Comparison of ENCODE assay signal across 8 cellular contexts in the genomic region with DNA sequence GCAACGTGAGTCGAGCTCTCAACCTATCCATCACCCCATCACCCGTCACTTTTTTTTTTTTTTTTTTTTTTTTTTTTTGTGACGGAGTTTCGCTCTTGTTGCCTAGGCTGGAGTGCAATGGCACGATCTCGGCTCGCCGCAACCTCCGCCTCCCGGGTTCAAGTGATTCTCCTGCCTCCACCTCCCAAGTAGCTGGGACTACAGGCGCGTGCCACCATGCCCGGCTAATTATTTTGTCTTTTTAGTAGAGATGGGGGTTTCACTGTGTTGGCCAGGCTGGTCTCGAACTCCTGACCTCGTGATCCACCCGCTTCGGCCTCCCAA. TPM values are rescaled to one million over a fixed set of nuclear protein-coding genes. Genes with fewer than 3 reads are reported as not detected.
DNase-seq lines count a peak whose midpoint lies in the region; ATAC-seq and TF ChIP-seq lines count a peak whose summit lies in the region.
"Not testable (repeated sequence)": the region's sequence is repeated elsewhere in the genome, so short reads cannot be mapped to it uniquely, and the experiment has no call there.

No MANE protein-coding gene starts in this region.

- 61 to 91% methylated on average over 7 to 17 of the region's 18 CpGs for WGBS in endodermal cell (ENCODE audit: insufficient coverage in 1 of 2, insufficient read length in 1 of 2), 2 experiments
- WGBS in ovary, 3 donors: 43 to 49% (median 48%) methylated on average over 18 of the region's 18 CpGs

- not testable (repeated sequence) for H3K9me3 ChIP-seq in ES-I3 (ENCODE audit: control insufficient read depth, insufficient read depth, low read length); PC-9 (ENCODE audit: insufficient read depth, low read depth); endodermal cell (ENCODE audit: control insufficient read depth, low read length); ovary

- H3K27me3 Mint-ChIP-seq in activated naive CD4-positive, alpha-beta T cell treated with anti-CD3 and anti-CD28 coated beads, Interleukin-2, amount 50 U/mL, for 24 hours; endodermal cell (ENCODE audit: insufficient read depth); type B pancreatic cell: not testable (repeated sequence)

- H3K27ac ChIP-seq in PC-9; endodermal cell (ENCODE audit: low read depth, low read length): not testable (repeated sequence)
- H3K27ac ChIP-seq in ovary: peak overlapping the region in 1 of 2 donors; percentile 72

- POLR2A ChIA-PET in PC-9 (lab: Charles Lee; ENCODE audit: unreplicated experiment): interaction anchor here (0.6 to 1.1 kb wide), 5 partner anchors 12 to 688 kb away, joined by 4 to 19 read pairs (median 5); a partner anchor contains a TSS

- not testable (repeated sequence) for H3K9me3 Mint-ChIP-seq in activated naive CD4-positive, alpha-beta T cell treated with anti-CD3 and anti-CD28 coated beads, Interleukin-2, amount 50 U/mL, for 24 hours; endodermal cell; type B pancreatic cell

- CTCF ChIA-PET in PC-9 (lab: Charles Lee): interaction anchor here (0.5 to 1.1 kb wide), 3 partner anchors 12 to 170 kb away, joined by 4 to 7 read pairs (median 7); a partner anchor contains a TSS

- H3K4me3 ChIP-seq in PC-9 (peak overlapping the region; percentile 63; the same call in 1 of the 2 replicates), endodermal cell (ENCODE audit: low read length) (peak overlapping the region; percentile 95), kidney epithelial cell (ENCODE audit: low read depth, low read length) (peak overlapping the region; percentile 65), ovary (peak overlapping the region; percentile 52)

- not testable (repeated sequence) for TF ChIP-seq CTCF in PC-9 (conservative IDR thresholded peaks at IDR 0.05); endodermal cell (conservative IDR thresholded peaks at IDR 0.05); kidney epithelial cell (IDR thresholded peaks at IDR 0.05; ENCODE audit: insufficient read depth, low read length, poor library complexity, severe bottlenecking); ovary (IDR thresholded peaks at IDR 0.05); type B pancreatic cell (conservative IDR thresholded peaks at IDR 0.05)

- not testable (repeated sequence) for H3K36me3 Mint-ChIP-seq in activated naive CD4-positive, alpha-beta T cell treated with anti-CD3 and anti-CD28 coated beads, Interleukin-2, amount 50 U/mL, for 24 hours; endodermal cell (ENCODE audit: low read depth); type B pancreatic cell

- H2AFZ ChIP-seq in PC-9: peak overlapping the region; percentile 88

- H3K4me1 ChIP-seq in ES-I3 (ENCODE audit: insufficient read depth, low read length); endodermal cell (ENCODE audit: control insufficient read depth, insufficient read depth, low read length); ovary (ENCODE audit: insufficient read depth): not testable (repeated sequence)
- H3K4me1 ChIP-seq in PC-9 (replicated peaks; ENCODE audit: insufficient read depth): peaks cover 27% of the 10 kb centered on the region

- not testable (repeated sequence) for H3K9me2 ChIP-seq in PC-9 (ENCODE audit: insufficient read depth)

- not testable (repeated sequence) for TF ChIP-seq POLR2A in ovary (IDR thresholded peaks at IDR 0.05)

- H3K27ac Mint-ChIP-seq in activated naive CD4-positive, alpha-beta T cell treated with anti-CD3 and anti-CD28 coated beads, Interleukin-2, amount 50 U/mL, for 24 hours: peak overlapping the region; percentile 96
- H3K27ac Mint-ChIP-seq in endodermal cell (peak overlapping the region; percentile 98), type B pancreatic cell (peak overlapping the region; percentile 96)

- ATAC-seq in HG02840 (IDR thresholded peaks at IDR 0.05; ENCODE audit: low FRiP score, unreplicated experiment): peak; percentile 38

- H3K79me2 ChIP-seq in PC-9 (ENCODE audit: low read depth): not testable (repeated sequence)

- intact Hi-C loops in PC-9 (cut with micrococcal nuclease; ENCODE audit: unreplicated experiment); ovary (cut with DNase I): not testable (repeated sequence)

- peak overlapping the region; percentile 87 for H3K4me2 ChIP-seq in PC-9

- peak overlapping the region; percentile 94; the same call in 1 of the 2 replicates for H3K9ac ChIP-seq in ES-I3 (ENCODE audit: low read depth, low read length)
- H3K9ac ChIP-seq in endodermal cell (ENCODE audit: extremely low read depth, low read length, poor library complexity, severe bottlenecking): peak overlapping the region; percentile 59

- not testable (repeated sequence) for BruUV-seq in PC-9 (replicated peaks; lab: Mats Ljungman, UMichigan)

- H3K36me3 ChIP-seq in ES-I3 (ENCODE audit: insufficient read depth, low read length); PC-9 (ENCODE audit: low read depth); endodermal cell (ENCODE audit: control insufficient read depth, insufficient read depth, low read length); kidney epithelial cell (ENCODE audit: control insufficient read depth, insufficient read depth, low read length); ovary: not testable (repeated sequence)

- H3K4me3 Mint-ChIP-seq in activated naive CD4-positive, alpha-beta T cell treated with anti-CD3 and anti-CD28 coated beads, Interleukin-2, amount 50 U/mL, for 24 hours: peak overlapping the region; percentile 98
- peak overlapping the region; percentile 76 for H3K4me3 Mint-ChIP-seq in endodermal cell
- H3K4me3 Mint-ChIP-seq in type B pancreatic cell: peak overlapping the region; percentile 97

- not testable (repeated sequence) for H3K27me3 ChIP-seq in PC-9 (ENCODE audit: insufficient read depth, low read depth); endodermal cell (ENCODE audit: control insufficient read depth, insufficient read depth, low read length, poor library complexity, severe bottlenecking); kidney epithelial cell (ENCODE audit: control insufficient read depth, insufficient read depth, low read length); ovary

- not testable (repeated sequence) for TF ChIP-seq EP300 in ovary (IDR thresholded peaks at IDR 0.05)

- H3K4me1 Mint-ChIP-seq in activated naive CD4-positive, alpha-beta T cell treated with anti-CD3 and anti-CD28 coated beads, Interleukin-2, amount 50 U/mL, for 24 hours: peaks cover 24% of the 10 kb centered on the region
- H3K4me1 Mint-ChIP-seq in endodermal cell: not testable (repeated sequence)
- peaks cover 16% of the 10 kb centered on the region for H3K4me1 Mint-ChIP-seq in type B pancreatic cell (ENCODE audit: unreplicated experiment)

- not testable (repeated sequence) for DNase-seq in PC-9; endodermal cell; kidney epithelial cell (ENCODE audit: low read depth); type B pancreatic cell (ENCODE audit: extremely low spot score, unreplicated experiment)
- peak in 1 of 5 donors; percentile 42 for DNase-seq in ovary

- not testable (repeated sequence) for H3F3A ChIP-seq in PC-9 (ENCODE audit: insufficient read depth, low read depth)

- not testable (repeated sequence) for H4K20me1 ChIP-seq in PC-9 (ENCODE audit: insufficient read depth)

RNA-seq across cellular contexts. Expression of a gene that starts 0.4 kb away (rescaled TPM):
- total RNA-seq in PC-9 (2021) (3.0 and 4.0 TPM in 2 replicates), endodermal cell (1 to 10 TPM; 3.9 to 4.7 TPM), kidney epithelial cell (0.62 and 0.84 TPM in 2 replicates), ovary (10 to 100 TPM in 1 of 7 donors, 1 to 10 TPM in 6; 1.1 to 11.0 (median 2.4) TPM), type B pancreatic cell (ENCODE audit: low replicate concordance) (1.9 and 4.5 TPM in 2 replicates)
- polyA plus RNA-seq in endodermal cell (2013, experiment 1 of 2): 4.5 TPM
- polyA plus RNA-seq in endodermal cell (2013, experiment 2 of 2): 4.1 TPM
- 1 to 10 TPM; 1.7 to 2.1 TPM for polyA plus RNA-seq in ovary

RNA-seq across cellular contexts. Expression of a gene that starts 12.0 kb away (rescaled TPM):
- total RNA-seq in PC-9 (2021): 106 and 184 TPM in 2 replicates
- 100 to 1,000 TPM; 261 to 304 TPM for total RNA-seq in endodermal cell
- 223 TPM for polyA plus RNA-seq in endodermal cell (2013, experiment 1 of 2)
- polyA plus RNA-seq in endodermal cell (2013, experiment 2 of 2): 225 TPM
- 241 and 301 TPM in 2 replicates for total RNA-seq in kidney epithelial cell
- 100 to 1,000 TPM in 1 of 7 donors, 10 to 100 TPM in 6; 23.6 to 119 (median 53.4) TPM for total RNA-seq in ovary
- polyA plus RNA-seq in ovary: 10 to 100 TPM; 26.9 to 69.4 TPM
- total RNA-seq in type B pancreatic cell (ENCODE audit: low replicate concordance): 160 and 161 TPM in 2 replicates

RNA-seq across cellular contexts. Expression of a gene that starts 35.8 kb away (rescaled TPM):
- total RNA-seq in PC-9 (2021): 60.6 and 64.7 TPM in 2 replicates
- total RNA-seq in endodermal cell: 10 to 100 TPM; 64.3 to 79.6 TPM
- polyA plus RNA-seq in endodermal cell (2013, experiment 1 of 2): 57.7 TPM
- polyA plus RNA-seq in endodermal cell (2013, experiment 2 of 2): 55.6 TPM
- 58.5 and 65.1 TPM in 2 replicates for total RNA-seq in kidney epithelial cell
- 10 to 100 TPM; 30.5 to 88.9 (median 77.5) TPM for total RNA-seq in ovary
- polyA plus RNA-seq in ovary: 10 to 100 TPM; 30.7 to 47.0 TPM
- 60.0 and 84.3 TPM in 2 replicates for total RNA-seq in type B pancreatic cell (ENCODE audit: low replicate concordance)
